Comparison of ENCODE assay signal across 1 cellular context in the genomic region with DNA sequence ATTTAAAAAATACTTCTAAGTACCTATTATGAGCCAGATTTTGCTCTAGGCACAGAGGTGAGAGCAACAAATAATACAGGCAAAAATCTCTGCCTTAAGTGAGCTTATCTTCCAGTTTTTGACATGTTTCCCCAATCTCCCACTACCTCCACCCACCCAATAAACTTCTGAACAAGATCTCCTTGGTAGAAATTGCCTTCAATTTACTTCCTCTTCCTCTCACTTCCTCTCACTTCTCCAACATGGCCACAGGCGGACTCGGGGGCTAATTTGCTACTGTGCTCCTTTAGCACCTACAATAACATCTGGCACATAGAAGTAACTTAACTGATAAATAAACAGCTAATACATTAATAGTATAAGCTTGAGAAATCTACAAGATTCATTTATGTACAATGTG.
TF ChIP-seq lines count a peak whose summit lies in the region.

No MANE protein-coding gene starts in this region.

TF ChIP-seq in K562, 482 proteins besides CTCF, POLR2A, EP300 and RAD21:
- TF ChIP-seq, protein P1, sequence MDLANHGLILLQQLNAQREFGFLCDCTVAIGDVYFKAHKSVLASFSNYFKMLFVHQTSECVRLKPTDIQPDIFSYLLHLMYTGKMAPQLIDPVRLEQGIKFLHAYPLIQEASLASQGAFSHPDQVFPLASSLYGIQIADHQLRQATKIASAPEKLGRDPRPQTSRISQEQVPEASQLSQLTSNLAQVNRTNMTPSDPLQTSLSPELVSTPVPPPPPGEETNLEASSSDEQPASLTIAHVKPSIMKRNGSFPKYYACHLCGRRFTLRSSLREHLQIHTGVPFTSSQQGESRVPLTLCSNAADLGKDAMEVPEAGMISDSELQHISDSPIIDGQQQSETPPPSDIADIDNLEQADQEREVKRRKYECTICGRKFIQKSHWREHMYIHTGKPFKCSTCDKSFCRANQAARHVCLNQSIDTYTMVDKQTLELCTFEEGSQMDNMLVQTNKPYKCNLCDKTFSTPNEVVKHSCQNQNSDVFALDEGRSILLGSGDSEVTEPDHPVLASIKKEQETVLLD (IDR thresholded peaks at IDR 0.05) = no peak
- TF ChIP-seq SPI1 (IDR thresholded peaks at IDR 0.05; ENCODE audit: borderline replicate concordance, low read depth, low read length) = peak; percentile 70
- TF ChIP-seq ZNF274 (IDR thresholded peaks at IDR 0.05; ENCODE audit: borderline replicate concordance, low read depth, low read length) = no peak
